22 cellular contexts compared by ENCODE assay signal in genomic region chr1:6094246-6094645, GRCh38.
"Had no signal": no experiment of that assay in that cellular context is flagged by ENCODE, and none has a peak within 500 bp of the region (broad histone marks: within the 10 kb centered on the region; RNA-seq: fewer than 3 reads in every experiment).

No MANE protein-coding gene starts in this region.

- H3K4me1 ChIP-seq: gastroesophageal sphincter, neural progenitor cell, suprapubic skin, tibial nerve had no signal

- H3K27ac ChIP-seq: epithelial cell of prostate, gastroesophageal sphincter, neural progenitor cell, spleen, suprapubic skin, tibial nerve had no signal

- H3K9me3 ChIP-seq: gastroesophageal sphincter, SK-N-SH, spleen, suprapubic skin, tibial nerve had no signal

- H3K27ac Mint-ChIP-seq: activated naive CD8-positive, alpha-beta T cell treated with anti-CD3 and anti-CD28 coated beads for 36 hours; activated T-cell treated with anti-CD3 and anti-CD28 coated beads, Interleukin-2, amount 50 U/mL, for 72 hours; endodermal cell; neural progenitor cell; stimulated activated naive CD8-positive, alpha-beta T cell treated with anti-CD3 and anti-CD28 coated beads, Interleukin-15, Interleukin-2, amounts not matched to agents 100 ng/mL and 50 ng/mL, for 24 hours had no signal

- H3K4me1 Mint-ChIP-seq: activated naive CD8-positive, alpha-beta T cell treated with anti-CD3 and anti-CD28 coated beads for 36 hours; endodermal cell had no signal

- H3K27me3 Mint-ChIP-seq: activated naive CD8-positive, alpha-beta T cell treated with anti-CD3 and anti-CD28 coated beads for 36 hours; naive B cell; stimulated activated naive CD8-positive, alpha-beta T cell treated with anti-CD3 and anti-CD28 coated beads, Interleukin-15, Interleukin-2, amounts not matched to agents 100 ng/mL and 50 ng/mL, for 24 hours had no signal

- H3K27me3 ChIP-seq: gastroesophageal sphincter, neural progenitor cell, suprapubic skin, tibial nerve had no signal

- DNase-seq: activated CD8-positive, alpha-beta memory T cell treated with anti-CD3 and anti-CD28 coated beads, Interleukin-2, amount 50 U/mL, for 48 hours; activated effector memory CD4-positive, alpha-beta T cell treated with anti-CD3 and anti-CD28 coated beads, Interleukin-2, amount 50 U/mL, for 16 hours; activated naive CD8-positive, alpha-beta T cell treated with anti-CD3 and anti-CD28 coated beads for 36 hours; activated T-cell treated with anti-CD3 and anti-CD28 coated beads, Interleukin-2, amount 50 U/mL, for 72 hours; amygdala; cortex of kidney; endodermal cell; hypothalamus; left colon; naive B cell; retina; SK-N-SH; stimulated activated CD4-positive, alpha-beta T cell treated with anti-CD3 and anti-CD28 coated beads, Interleukin-4, amount 100 ng/mL, for 1 hour had no signal

- H3K9me3 Mint-ChIP-seq: activated naive CD8-positive, alpha-beta T cell treated with anti-CD3 and anti-CD28 coated beads for 36 hours; activated T-cell treated with anti-CD3 and anti-CD28 coated beads, Interleukin-2, amount 50 U/mL, for 72 hours; endodermal cell; naive B cell; neural progenitor cell; stimulated activated naive CD8-positive, alpha-beta T cell treated with anti-CD3 and anti-CD28 coated beads, Interleukin-15, Interleukin-2, amounts not matched to agents 100 ng/mL and 50 ng/mL, for 24 hours had no signal

- H3K4me3 Mint-ChIP-seq: activated naive CD8-positive, alpha-beta T cell treated with anti-CD3 and anti-CD28 coated beads for 36 hours; activated T-cell treated with anti-CD3 and anti-CD28 coated beads, Interleukin-2, amount 50 U/mL, for 72 hours; endodermal cell; naive B cell; neural progenitor cell; stimulated activated naive CD8-positive, alpha-beta T cell treated with anti-CD3 and anti-CD28 coated beads, Interleukin-15, Interleukin-2, amounts not matched to agents 100 ng/mL and 50 ng/mL, for 24 hours had no signal

- ATAC-seq: activated CD4-positive, CD25-positive, alpha-beta regulatory T cell treated with anti-CD3 and anti-CD28 coated beads, Interleukin-2, amount 50 U/mL, for 24 hours; activated T-cell treated with anti-CD3 and anti-CD28 coated beads, Interleukin-2, amount 50 U/mL, for 72 hours; gastroesophageal sphincter; left colon had no signal

- H3K4me3 ChIP-seq: gastroesophageal sphincter, lung, neural progenitor cell, spleen, suprapubic skin, tibial nerve had no signal
